Comparison of ENCODE assay signal across 19 cellular contexts in the genomic region with DNA sequence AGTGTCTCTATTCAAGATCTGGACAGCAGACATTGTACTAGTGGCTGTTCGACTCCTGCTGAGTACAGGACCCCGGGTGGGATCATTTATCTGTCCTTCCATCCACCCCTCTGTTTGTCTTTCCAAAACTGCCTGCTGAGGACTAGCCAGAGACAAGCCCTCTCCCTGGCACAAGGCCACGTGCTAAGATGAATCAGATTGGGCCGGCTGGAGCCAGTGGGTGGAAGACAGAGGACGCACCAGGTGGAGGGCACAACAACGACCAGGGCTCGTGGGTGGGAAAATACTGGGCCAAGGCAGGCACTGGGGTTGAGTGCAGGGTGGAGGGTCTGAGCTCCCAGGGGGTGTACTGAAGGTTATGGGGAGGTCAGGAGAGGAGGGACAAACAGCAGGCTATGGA. TPM values are rescaled to one million over a fixed set of nuclear protein-coding genes. Genes with fewer than 3 reads are reported as not detected.
DNase-seq lines count a peak whose midpoint lies in the region; ATAC-seq and TF ChIP-seq lines count a peak whose summit lies in the region.
"Had no signal": no experiment of that assay in that cellular context is flagged by ENCODE, and none has a peak within 500 bp of the region (broad histone marks: within the 10 kb centered on the region; RNA-seq: fewer than 3 reads in every experiment).

No MANE protein-coding gene starts in this region.

- peaks cover 86% of the 10 kb centered on the region for H3K27me3 Mint-ChIP-seq in type B pancreatic cell

- H3K36me3 Mint-ChIP-seq in type B pancreatic cell: no peaks in the 10 kb centered on the region
- H3K36me3 Mint-ChIP-seq: CD4-positive, alpha-beta memory T cell had no signal

- H3K4me3 Mint-ChIP-seq in type B pancreatic cell: peak overlapping the region; percentile 47

- H3K4me1 Mint-ChIP-seq in type B pancreatic cell (ENCODE audit: unreplicated experiment): peaks cover 7% of the 10 kb centered on the region

- TF ChIP-seq CTCF in type B pancreatic cell (conservative IDR thresholded peaks at IDR 0.05): no peak

- no peak overlapping the region for H3K27ac ChIP-seq in right cardiac atrium (ENCODE audit: low read length)
- H3K27ac ChIP-seq: gastroesophageal sphincter, lower lobe of right lung, neutrophil, transverse colon had no signal

- H3K27me3 ChIP-seq in right cardiac atrium (ENCODE audit: control insufficient read depth, insufficient read depth): no peaks in the 10 kb centered on the region

- 63% methylated on average over 7 of the region's 7 CpGs for WGBS in right cardiac atrium

- no peaks in the 10 kb centered on the region for H3K4me1 ChIP-seq in right cardiac atrium (ENCODE audit: control insufficient read depth, insufficient read depth, low read length)

- no peak overlapping the region for H3K4me3 ChIP-seq in right cardiac atrium (ENCODE audit: low read length)
- H3K4me3 ChIP-seq: gastroesophageal sphincter, lower lobe of right lung, transverse colon had no signal

- no peak for ATAC-seq in HG03571 (IDR thresholded peaks at IDR 0.05; ENCODE audit: unreplicated experiment)
- no peak for ATAC-seq in GM19397 (IDR thresholded peaks at IDR 0.05; ENCODE audit: unreplicated experiment)
- ATAC-seq in right cardiac atrium: no peak
- ATAC-seq: gastroesophageal sphincter, lower lobe of right lung had no signal

- no peak overlapping the region for H3K27ac Mint-ChIP-seq in type B pancreatic cell
- H3K27ac Mint-ChIP-seq: CD4-positive, alpha-beta memory T cell; H9 had no signal

- intact Hi-C loops in right cardiac atrium (cut with DNase I): no loop called here

- peaks cover 6% of the 10 kb centered on the region for H3K9me3 Mint-ChIP-seq in type B pancreatic cell
- H3K9me3 Mint-ChIP-seq: CD4-positive, alpha-beta memory T cell had no signal

- peak; percentile 47 for DNase-seq in activated CD8-positive, alpha-beta memory T cell treated with anti-CD3 and anti-CD28 coated beads for 24 hours
- DNase-seq in activated CD8-positive, alpha-beta memory T cell treated with anti-CD3 and anti-CD28 coated beads, Interleukin-2, amount 50 U/mL, for 48 hours: no peak
- peak; percentile 5 for DNase-seq in NCI-H2196 treated with DMSO at 0.1 percent for 48 hours (lab: John Stamatoyannopoulos, UW; ENCODE audit: unreplicated experiment)
- peak; percentile 10 for DNase-seq in iPS-NIHi7 (ENCODE audit: extremely low spot score)
- DNase-seq in type B pancreatic cell (ENCODE audit: extremely low spot score, unreplicated experiment): no peak
- no peak for DNase-seq in right cardiac atrium
- DNase-seq: ACHN; CD4-positive, alpha-beta memory T cell; H9; lower lobe of right lung; NCI-H510A; OCI-M1; transverse colon had no signal

- H3K9me3 ChIP-seq in right cardiac atrium (ENCODE audit: control insufficient read depth, low read length): no peaks in the 10 kb centered on the region
- H3K9me3 ChIP-seq: lower lobe of right lung, neutrophil, transverse colon had no signal

RNA-seq across cellular contexts. Expression of a gene that starts 1.4 kb away (rescaled TPM):
- total RNA-seq in type B pancreatic cell (ENCODE audit: low replicate concordance): 0.70 and 1.2 TPM in 2 replicates
- total RNA-seq in right cardiac atrium: not detected
- polyA plus RNA-seq in right cardiac atrium: not detected
- total RNA-seq: CD4-positive, alpha-beta memory T cell; gastroesophageal sphincter; lower lobe of right lung; skeletal muscle tissue had no signal
- polyA plus RNA-seq: CD4-positive, alpha-beta memory T cell had no signal

RNA-seq across cellular contexts. Expression of a gene that starts 12.0 kb away (rescaled TPM):
- total RNA-seq in type B pancreatic cell (ENCODE audit: low replicate concordance): 69.4 and 92.5 TPM in 2 replicates
- total RNA-seq in right cardiac atrium: 10 to 100 TPM; 30.9 to 35.6 (median 32.6) TPM
- 26.2 TPM for polyA plus RNA-seq in right cardiac atrium

RNA-seq across cellular contexts. Expression of a gene that starts 37.5 kb away (rescaled TPM):
- total RNA-seq in type B pancreatic cell (ENCODE audit: low replicate concordance) (16.1 and 18.5 TPM in 2 replicates), right cardiac atrium (1 to 10 TPM; 3.8 to 4.4 (median 4.1) TPM)
- 2.1 TPM for polyA plus RNA-seq in right cardiac atrium

RNA-seq across cellular contexts. Expression of a gene that starts 41.4 kb away (rescaled TPM):
- 0.41 TPM in 1 of 2 replicates, not detected in the other for total RNA-seq in type B pancreatic cell (ENCODE audit: low replicate concordance)
- under 1 TPM in 1 of 4 donors, not detected in 3; 0.22 TPM for total RNA-seq in right cardiac atrium
- not detected for polyA plus RNA-seq in right cardiac atrium
- total RNA-seq: H9, lower lobe of right lung, skeletal muscle tissue had no signal
- polyA plus RNA-seq: adipose tissue; CD4-positive, alpha-beta memory T cell had no signal

Comparison
In these comparisons a context has a peak if more than half of its experiments do, and no peak if none do; other contexts are left out.
1. DNase-seq: peak in activated CD8-positive, alpha-beta memory T cell treated with anti-CD3 and anti-CD28 coated beads for 24 hours (single experiment), NCI-H2196 treated with DMSO at 0.1 percent for 48 hours (single experiment) and iPS-NIHi7 (single experiment); none in activated CD8-positive, alpha-beta memory T cell treated with anti-CD3 and anti-CD28 coated beads, Interleukin-2, amount 50 U/mL, for 48 hours (single experiment), type B pancreatic cell (single experiment) and right cardiac atrium (0 of 3).